8 cellular contexts compared by ENCODE assay signal in the genomic region with DNA sequence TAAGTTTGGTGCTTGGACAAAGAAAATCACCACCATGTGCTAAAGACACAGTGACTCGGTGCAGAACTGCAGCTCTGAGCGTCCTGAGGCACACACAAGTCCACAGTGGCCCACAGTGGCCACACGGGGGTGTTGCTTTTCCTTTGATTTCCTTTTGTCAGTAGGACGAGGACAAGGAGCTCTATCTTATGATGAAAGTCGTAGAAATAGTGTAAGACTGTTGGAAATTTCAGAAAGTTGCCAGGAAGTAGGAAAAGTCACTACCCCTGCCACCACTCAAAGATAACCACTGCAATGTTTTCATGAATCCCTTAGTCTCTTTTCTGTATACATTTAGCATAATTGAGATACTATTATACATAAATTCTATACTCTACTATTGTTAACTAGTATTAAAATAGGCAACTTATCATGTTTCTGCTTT.
DNase-seq lines count a peak whose midpoint lies in the region; ATAC-seq, FAIRE-seq and TF ChIP-seq lines count a peak whose summit lies in the region.

No MANE protein-coding gene starts in this region.

- peak; percentile 81 to 89 for TF ChIP-seq RAD21 in liver (IDR thresholded peaks at IDR 0.05)

- TF ChIP-seq CTCF in choroid plexus epithelial cell (conservative IDR thresholded peaks at IDR 0.05; ENCODE audit: low read depth, low read length) (peak; percentile 93), liver (IDR thresholded peaks at IDR 0.05; ENCODE audit: low read depth, low read length, missing input control) (peak; percentile 59)

- no peak overlapping the region for H3K4me3 ChIP-seq in choroid plexus epithelial cell (ENCODE audit: low read depth, low read length)
- H3K4me3 ChIP-seq in liver (ENCODE audit: low read depth in 1 of 3, low read length in 3 of 3): no peak overlapping the region

- 32% methylated on average over 5 of the region's 5 CpGs for WGBS in liver

- no peaks in the 10 kb centered on the region for H3K9me3 ChIP-seq in liver (ENCODE audit: control insufficient read depth in 4 of 4, low read length in 3 of 4)

- H3K27ac ChIP-seq in liver (ENCODE audit: low read depth in 1 of 2, low read length in 2 of 2): no peak overlapping the region

- H3K9ac ChIP-seq in liver (ENCODE audit: low read depth in 1 of 2, low read length in 2 of 2): no peak overlapping the region

- no peaks in the 10 kb centered on the region for H3K27me3 ChIP-seq in liver (ENCODE audit: control insufficient read depth in 4 of 4, insufficient read depth in 4 of 4, low read length in 3 of 4)

- H3K4me1 ChIP-seq in liver (ENCODE audit: control insufficient read depth in 4 of 4, insufficient read depth in 4 of 4, low read length in 3 of 4): peaks cover 0 to 8% (median 3%) of the 10 kb centered on the region in 4 donors

- peaks cover 6 to 56% (median 34%) of the 10 kb centered on the region in 4 donors for H3K36me3 ChIP-seq in liver (ENCODE audit: control insufficient read depth in 4 of 4, insufficient read depth in 3 of 4, low read depth in 1 of 4, low read length in 3 of 4)

- DNase-seq in NCI-H2196 (lab: John Stamatoyannopoulos, UW; ENCODE audit: unreplicated experiment) (peak; percentile 9), NCI-H2196 treated with DMSO at 0.1 percent for 48 hours (lab: John Stamatoyannopoulos, UW; ENCODE audit: unreplicated experiment) (no peak), NCI-H524 treated with DMSO at 0.1 percent for 48 hours (lab: John Stamatoyannopoulos, UW) (peak; percentile 22), choroid plexus epithelial cell (ENCODE audit: low read depth) (peak; percentile 93), urothelium cell line (ENCODE audit: low spot score) (peak; percentile 74), GM19239 (ENCODE audit: insufficient read length, low spot score) (no peak)

- no peak for ATAC-seq in HG02840 (IDR thresholded peaks at IDR 0.05; ENCODE audit: low FRiP score, unreplicated experiment)

- peak; percentile 69 for FAIRE-seq in urothelium cell line (lab: Jason Lieb, UNC)
- no peak for FAIRE-seq in GM19239 (lab: Jason Lieb, UNC)

TF ChIP-seq in liver, 16 proteins besides CTCF, POLR2A, EP300 and RAD21:
- peak in 1 of 2 donors; percentile 34 for TF ChIP-seq RXRA (IDR thresholded peaks at IDR 0.05)
- TF ChIP-seq, protein P1, sequence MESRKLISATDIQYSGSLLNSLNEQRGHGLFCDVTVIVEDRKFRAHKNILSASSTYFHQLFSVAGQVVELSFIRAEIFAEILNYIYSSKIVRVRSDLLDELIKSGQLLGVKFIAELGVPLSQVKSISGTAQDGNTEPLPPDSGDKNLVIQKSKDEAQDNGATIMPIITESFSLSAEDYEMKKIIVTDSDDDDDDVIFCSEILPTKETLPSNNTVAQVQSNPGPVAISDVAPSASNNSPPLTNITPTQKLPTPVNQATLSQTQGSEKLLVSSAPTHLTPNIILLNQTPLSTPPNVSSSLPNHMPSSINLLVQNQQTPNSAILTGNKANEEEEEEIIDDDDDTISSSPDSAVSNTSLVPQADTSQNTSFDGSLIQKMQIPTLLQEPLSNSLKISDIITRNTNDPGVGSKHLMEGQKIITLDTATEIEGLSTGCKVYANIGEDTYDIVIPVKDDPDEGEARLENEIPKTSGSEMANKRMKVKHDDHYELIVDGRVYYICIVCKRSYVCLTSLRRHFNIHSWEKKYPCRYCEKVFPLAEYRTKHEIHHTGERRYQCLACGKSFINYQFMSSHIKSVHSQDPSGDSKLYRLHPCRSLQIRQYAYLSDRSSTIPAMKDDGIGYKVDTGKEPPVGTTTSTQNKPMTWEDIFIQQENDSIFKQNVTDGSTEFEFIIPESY (IDR thresholded peaks at IDR 0.05): no peak

Comparison
In these comparisons a context has a peak if more than half of its experiments do, and no peak if none do; other contexts are left out.
1. DNase-seq: peak in NCI-H2196 (single experiment), NCI-H524 treated with DMSO at 0.1 percent for 48 hours (single experiment), choroid plexus epithelial cell (single experiment) and urothelium cell line (single experiment); none in NCI-H2196 treated with DMSO at 0.1 percent for 48 hours (single experiment) and GM19239 (single experiment).